Comparison of ENCODE assay signal across 1 cellular context in the genomic region with DNA sequence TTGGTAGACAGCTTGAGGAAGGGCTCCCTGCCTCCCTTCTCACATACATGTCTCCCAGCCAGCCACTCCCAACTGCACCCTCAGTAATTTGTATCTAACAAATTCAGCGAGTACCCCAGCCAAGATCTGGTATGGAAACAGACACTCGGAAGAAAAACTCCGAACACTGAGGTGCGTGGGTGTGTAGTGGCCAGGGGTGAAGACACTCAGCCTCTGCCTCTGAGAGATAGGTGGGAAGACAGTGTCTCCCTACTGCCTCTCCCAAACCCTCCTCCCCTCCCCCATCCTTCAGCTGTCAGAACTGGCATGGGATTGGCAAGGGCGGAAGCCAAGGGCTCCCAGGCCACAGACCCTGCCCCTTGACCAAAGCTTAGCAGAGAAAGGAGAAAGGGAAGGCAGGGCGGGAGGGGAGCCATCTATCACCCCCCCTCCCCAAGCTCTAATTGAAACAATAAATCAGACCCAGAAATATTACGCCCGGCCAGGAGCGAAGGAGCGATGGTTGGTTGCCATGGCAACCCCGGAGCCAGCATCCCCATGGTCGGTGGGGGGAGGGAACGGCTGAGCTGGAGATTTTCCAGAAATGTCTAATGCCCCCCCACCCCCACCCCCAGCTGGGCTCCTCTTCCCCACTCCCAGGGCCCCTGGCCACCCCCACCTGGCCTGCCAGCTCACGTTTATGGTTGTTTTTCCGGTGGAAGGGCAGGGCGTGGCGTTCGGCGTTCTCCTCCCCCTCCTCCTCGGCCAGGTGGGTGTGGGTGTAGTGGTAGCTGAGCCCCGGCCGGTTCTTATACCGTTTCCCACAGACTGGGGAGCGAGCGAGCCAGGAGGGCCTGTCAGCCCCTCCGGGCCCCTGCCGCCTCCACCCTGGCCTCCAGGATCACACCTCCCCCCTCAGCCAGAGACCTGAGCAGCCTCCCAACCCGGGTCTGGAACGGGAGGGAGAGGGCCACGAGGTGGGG.
TF ChIP-seq lines count a peak whose summit lies in the region.

No MANE protein-coding gene starts in this region.

TF ChIP-seq in K562, 482 proteins besides CTCF, POLR2A, EP300 and RAD21 (continued from another document):
- TF ChIP-seq, protein P1, sequence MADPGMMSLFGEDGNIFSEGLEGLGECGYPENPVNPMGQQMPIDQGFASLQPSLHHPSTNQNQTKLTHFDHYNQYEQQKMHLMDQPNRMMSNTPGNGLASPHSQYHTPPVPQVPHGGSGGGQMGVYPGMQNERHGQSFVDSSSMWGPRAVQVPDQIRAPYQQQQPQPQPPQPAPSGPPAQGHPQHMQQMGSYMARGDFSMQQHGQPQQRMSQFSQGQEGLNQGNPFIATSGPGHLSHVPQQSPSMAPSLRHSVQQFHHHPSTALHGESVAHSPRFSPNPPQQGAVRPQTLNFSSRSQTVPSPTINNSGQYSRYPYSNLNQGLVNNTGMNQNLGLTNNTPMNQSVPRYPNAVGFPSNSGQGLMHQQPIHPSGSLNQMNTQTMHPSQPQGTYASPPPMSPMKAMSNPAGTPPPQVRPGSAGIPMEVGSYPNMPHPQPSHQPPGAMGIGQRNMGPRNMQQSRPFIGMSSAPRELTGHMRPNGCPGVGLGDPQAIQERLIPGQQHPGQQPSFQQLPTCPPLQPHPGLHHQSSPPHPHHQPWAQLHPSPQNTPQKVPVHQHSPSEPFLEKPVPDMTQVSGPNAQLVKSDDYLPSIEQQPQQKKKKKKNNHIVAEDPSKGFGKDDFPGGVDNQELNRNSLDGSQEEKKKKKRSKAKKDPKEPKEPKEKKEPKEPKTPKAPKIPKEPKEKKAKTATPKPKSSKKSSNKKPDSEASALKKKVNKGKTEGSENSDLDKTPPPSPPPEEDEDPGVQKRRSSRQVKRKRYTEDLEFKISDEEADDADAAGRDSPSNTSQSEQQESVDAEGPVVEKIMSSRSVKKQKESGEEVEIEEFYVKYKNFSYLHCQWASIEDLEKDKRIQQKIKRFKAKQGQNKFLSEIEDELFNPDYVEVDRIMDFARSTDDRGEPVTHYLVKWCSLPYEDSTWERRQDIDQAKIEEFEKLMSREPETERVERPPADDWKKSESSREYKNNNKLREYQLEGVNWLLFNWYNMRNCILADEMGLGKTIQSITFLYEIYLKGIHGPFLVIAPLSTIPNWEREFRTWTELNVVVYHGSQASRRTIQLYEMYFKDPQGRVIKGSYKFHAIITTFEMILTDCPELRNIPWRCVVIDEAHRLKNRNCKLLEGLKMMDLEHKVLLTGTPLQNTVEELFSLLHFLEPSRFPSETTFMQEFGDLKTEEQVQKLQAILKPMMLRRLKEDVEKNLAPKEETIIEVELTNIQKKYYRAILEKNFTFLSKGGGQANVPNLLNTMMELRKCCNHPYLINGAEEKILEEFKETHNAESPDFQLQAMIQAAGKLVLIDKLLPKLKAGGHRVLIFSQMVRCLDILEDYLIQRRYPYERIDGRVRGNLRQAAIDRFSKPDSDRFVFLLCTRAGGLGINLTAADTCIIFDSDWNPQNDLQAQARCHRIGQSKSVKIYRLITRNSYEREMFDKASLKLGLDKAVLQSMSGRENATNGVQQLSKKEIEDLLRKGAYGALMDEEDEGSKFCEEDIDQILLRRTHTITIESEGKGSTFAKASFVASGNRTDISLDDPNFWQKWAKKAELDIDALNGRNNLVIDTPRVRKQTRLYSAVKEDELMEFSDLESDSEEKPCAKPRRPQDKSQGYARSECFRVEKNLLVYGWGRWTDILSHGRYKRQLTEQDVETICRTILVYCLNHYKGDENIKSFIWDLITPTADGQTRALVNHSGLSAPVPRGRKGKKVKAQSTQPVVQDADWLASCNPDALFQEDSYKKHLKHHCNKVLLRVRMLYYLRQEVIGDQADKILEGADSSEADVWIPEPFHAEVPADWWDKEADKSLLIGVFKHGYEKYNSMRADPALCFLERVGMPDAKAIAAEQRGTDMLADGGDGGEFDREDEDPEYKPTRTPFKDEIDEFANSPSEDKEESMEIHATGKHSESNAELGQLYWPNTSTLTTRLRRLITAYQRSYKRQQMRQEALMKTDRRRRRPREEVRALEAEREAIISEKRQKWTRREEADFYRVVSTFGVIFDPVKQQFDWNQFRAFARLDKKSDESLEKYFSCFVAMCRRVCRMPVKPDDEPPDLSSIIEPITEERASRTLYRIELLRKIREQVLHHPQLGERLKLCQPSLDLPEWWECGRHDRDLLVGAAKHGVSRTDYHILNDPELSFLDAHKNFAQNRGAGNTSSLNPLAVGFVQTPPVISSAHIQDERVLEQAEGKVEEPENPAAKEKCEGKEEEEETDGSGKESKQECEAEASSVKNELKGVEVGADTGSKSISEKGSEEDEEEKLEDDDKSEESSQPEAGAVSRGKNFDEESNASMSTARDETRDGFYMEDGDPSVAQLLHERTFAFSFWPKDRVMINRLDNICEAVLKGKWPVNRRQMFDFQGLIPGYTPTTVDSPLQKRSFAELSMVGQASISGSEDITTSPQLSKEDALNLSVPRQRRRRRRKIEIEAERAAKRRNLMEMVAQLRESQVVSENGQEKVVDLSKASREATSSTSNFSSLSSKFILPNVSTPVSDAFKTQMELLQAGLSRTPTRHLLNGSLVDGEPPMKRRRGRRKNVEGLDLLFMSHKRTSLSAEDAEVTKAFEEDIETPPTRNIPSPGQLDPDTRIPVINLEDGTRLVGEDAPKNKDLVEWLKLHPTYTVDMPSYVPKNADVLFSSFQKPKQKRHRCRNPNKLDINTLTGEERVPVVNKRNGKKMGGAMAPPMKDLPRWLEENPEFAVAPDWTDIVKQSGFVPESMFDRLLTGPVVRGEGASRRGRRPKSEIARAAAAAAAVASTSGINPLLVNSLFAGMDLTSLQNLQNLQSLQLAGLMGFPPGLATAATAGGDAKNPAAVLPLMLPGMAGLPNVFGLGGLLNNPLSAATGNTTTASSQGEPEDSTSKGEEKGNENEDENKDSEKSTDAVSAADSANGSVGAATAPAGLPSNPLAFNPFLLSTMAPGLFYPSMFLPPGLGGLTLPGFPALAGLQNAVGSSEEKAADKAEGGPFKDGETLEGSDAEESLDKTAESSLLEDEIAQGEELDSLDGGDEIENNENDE (IDR thresholded peaks at IDR 0.05; ENCODE audit: low read depth, low read length) = no peak
- TF ChIP-seq HNRNPL (IDR thresholded peaks at IDR 0.05; ENCODE audit: low read depth, low read length) = no peak
- TF ChIP-seq, protein P2, sequence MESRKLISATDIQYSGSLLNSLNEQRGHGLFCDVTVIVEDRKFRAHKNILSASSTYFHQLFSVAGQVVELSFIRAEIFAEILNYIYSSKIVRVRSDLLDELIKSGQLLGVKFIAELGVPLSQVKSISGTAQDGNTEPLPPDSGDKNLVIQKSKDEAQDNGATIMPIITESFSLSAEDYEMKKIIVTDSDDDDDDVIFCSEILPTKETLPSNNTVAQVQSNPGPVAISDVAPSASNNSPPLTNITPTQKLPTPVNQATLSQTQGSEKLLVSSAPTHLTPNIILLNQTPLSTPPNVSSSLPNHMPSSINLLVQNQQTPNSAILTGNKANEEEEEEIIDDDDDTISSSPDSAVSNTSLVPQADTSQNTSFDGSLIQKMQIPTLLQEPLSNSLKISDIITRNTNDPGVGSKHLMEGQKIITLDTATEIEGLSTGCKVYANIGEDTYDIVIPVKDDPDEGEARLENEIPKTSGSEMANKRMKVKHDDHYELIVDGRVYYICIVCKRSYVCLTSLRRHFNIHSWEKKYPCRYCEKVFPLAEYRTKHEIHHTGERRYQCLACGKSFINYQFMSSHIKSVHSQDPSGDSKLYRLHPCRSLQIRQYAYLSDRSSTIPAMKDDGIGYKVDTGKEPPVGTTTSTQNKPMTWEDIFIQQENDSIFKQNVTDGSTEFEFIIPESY (CRISPR knock-in tag; IDR thresholded peaks at IDR 0.05) = no peak
- no peak for TF ChIP-seq BRF1 (IDR thresholded peaks at IDR 0.05; ENCODE audit: borderline replicate concordance, extremely low read depth, insufficient read length)
- no peak for TF ChIP-seq LCOR (CRISPR knock-in tag; IDR thresholded peaks at IDR 0.05)
- peak; percentile 89 for TF ChIP-seq EGR1 (conservative IDR thresholded peaks at IDR 0.05)
- TF ChIP-seq LEF1 (IDR thresholded peaks at IDR 0.05) = no peak
- TF ChIP-seq, protein P3, sequence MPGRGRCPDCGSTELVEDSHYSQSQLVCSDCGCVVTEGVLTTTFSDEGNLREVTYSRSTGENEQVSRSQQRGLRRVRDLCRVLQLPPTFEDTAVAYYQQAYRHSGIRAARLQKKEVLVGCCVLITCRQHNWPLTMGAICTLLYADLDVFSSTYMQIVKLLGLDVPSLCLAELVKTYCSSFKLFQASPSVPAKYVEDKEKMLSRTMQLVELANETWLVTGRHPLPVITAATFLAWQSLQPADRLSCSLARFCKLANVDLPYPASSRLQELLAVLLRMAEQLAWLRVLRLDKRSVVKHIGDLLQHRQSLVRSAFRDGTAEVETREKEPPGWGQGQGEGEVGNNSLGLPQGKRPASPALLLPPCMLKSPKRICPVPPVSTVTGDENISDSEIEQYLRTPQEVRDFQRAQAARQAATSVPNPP (IDR thresholded peaks at IDR 0.05; ENCODE audit: borderline replicate concordance, insufficient read depth, insufficient read length) = no peak
- TF ChIP-seq TOE1 (IDR thresholded peaks at IDR 0.05; ENCODE audit: borderline replicate concordance) = no peak
- no peak for TF ChIP-seq TOE1 (CRISPR knock-in tag; IDR thresholded peaks at IDR 0.05; ENCODE audit: borderline replicate concordance, low read depth)
- TF ChIP-seq ZC3H11A (IDR thresholded peaks at IDR 0.05; ENCODE audit: low read depth, low read length) = no peak
- no peak for TF ChIP-seq BMI1 (IDR thresholded peaks at IDR 0.05; ENCODE audit: low read length)
